Comparison of ENCODE assay signal across 30 cellular contexts in the genomic region with DNA sequence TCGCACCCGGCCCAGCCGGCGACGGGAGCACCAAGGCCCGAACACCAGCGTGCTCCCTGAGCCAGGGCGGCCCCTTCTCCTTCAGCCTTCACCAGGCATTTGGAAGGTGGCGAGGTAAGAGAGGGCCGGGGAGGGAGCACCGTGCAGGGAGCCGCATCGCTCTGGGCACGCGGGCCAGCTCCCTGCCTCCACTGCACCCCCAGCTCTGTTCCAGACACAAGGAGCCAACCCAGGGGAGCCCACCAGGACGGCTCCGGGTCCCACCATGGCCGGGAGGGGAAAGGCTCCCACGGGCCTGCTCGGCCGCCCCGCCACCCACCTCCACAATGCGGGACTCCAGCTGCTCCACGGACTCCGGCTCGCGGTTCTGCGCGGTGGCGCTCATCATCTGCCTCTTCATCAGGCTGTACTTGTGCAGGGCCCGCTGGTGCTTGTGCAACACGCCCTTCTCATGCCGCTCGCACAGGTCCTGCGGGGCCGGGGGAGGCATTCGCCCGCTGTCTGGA.
"Had no signal": no experiment of that assay in that cellular context is flagged by ENCODE, and none has a peak within 500 bp of the region (broad histone marks: within the 10 kb centered on the region; RNA-seq: fewer than 3 reads in every experiment).

No MANE protein-coding gene starts in this region.

- H3K4me1 Mint-ChIP-seq: brain had no signal

- DNase-seq: activated CD4-positive, alpha-beta memory T cell treated with anti-CD3 and anti-CD28 coated beads for 36 hours; activated CD4-positive, alpha-beta T cell treated with anti-CD3 and anti-CD28 coated beads, Interleukin-2, amount 10 ng/mL, durations not matched to agents 7 days and 5 days; activated CD4-positive, CD25-positive, alpha-beta regulatory T cell; activated CD8-positive, alpha-beta memory T cell treated with anti-CD3 and anti-CD28 coated beads for 24 hours; activated effector memory CD4-positive, alpha-beta T cell treated with anti-CD3 and anti-CD28 coated beads, Interleukin-2, amount 50 U/mL, for 16 hours; activated naive CD4-positive, alpha-beta T cell treated with Interleukin-2 at 50 U/mL for 16 hours; activated naive CD8-positive, alpha-beta T cell treated with anti-CD3 and anti-CD28 coated beads, Interleukin-2, amount 50 U/mL, for 24 hours; activated T-cell treated with anti-CD3 and anti-CD28 coated beads, Interleukin-2, amount 50 U/mL, for 4 hours; amniotic stem cell; MG63; MV-4-11; NCI-H1092 treated with DMSO at 0.1 percent for 48 hours; NCI-H1417 treated with DMSO at 0.1 percent for 48 hours; NCI-H1694; NCI-H2029; NCI-H345; NCI-H510A; NCI-H526 treated with DMSO at 0.1 percent for 48 hours; NCI-H82; OCI-M1; RPMI8226; SHP77; T-cell; T-helper 2 cell had no signal

- H3K4me3 ChIP-seq: MG63 had no signal

- H3K36me3 ChIP-seq: MG63 had no signal

- H3K27me3 Mint-ChIP-seq: activated CD4-positive, alpha-beta memory T cell treated with anti-CD3 and anti-CD28 coated beads for 36 hours; activated CD4-positive, alpha-beta T cell treated with anti-CD3 and anti-CD28 coated beads, Interleukin-2, amount 10 ng/mL, durations not matched to agents 7 days and 5 days; activated naive CD8-positive, alpha-beta T cell treated with anti-CD3 and anti-CD28 coated beads, Interleukin-2, amount 50 U/mL, for 24 hours; brain; central memory CD8-positive, alpha-beta T cell; T-cell had no signal

- H3K9me3 ChIP-seq: MG63 had no signal

- H3K4me3 Mint-ChIP-seq: activated CD4-positive, alpha-beta memory T cell treated with anti-CD3 and anti-CD28 coated beads for 36 hours; activated CD4-positive, alpha-beta T cell treated with anti-CD3 and anti-CD28 coated beads, Interleukin-2, amount 10 ng/mL, durations not matched to agents 7 days and 5 days; activated naive CD8-positive, alpha-beta T cell treated with anti-CD3 and anti-CD28 coated beads, Interleukin-2, amount 50 U/mL, for 24 hours; activated T-cell treated with anti-CD3 and anti-CD28 coated beads, Interleukin-2, amount 50 U/mL, for 4 hours; brain; central memory CD8-positive, alpha-beta T cell; T-cell had no signal

- H3K27ac Mint-ChIP-seq: activated CD4-positive, alpha-beta memory T cell treated with anti-CD3 and anti-CD28 coated beads for 36 hours; activated CD4-positive, alpha-beta T cell treated with anti-CD3 and anti-CD28 coated beads, Interleukin-2, amount 10 ng/mL, durations not matched to agents 7 days and 5 days; activated naive CD4-positive, alpha-beta T cell treated with anti-CD3 and anti-CD28 coated beads, Interleukin-2, amount 50 U/mL, for 72 hours; activated naive CD8-positive, alpha-beta T cell treated with anti-CD3 and anti-CD28 coated beads, Interleukin-2, amount 50 U/mL, for 24 hours; brain; T-cell had no signal

- H3K27ac ChIP-seq: VCaP had no signal

- FAIRE-seq: astrocyte had no signal

- ATAC-seq: activated naive CD4-positive, alpha-beta T cell treated with anti-CD3 and anti-CD28 coated beads, Interleukin-2, amount 50 U/mL, for 72 hours; activated naive CD8-positive, alpha-beta T cell treated with anti-CD3 and anti-CD28 coated beads, Interleukin-2, amount 50 U/mL, for 24 hours; activated T-cell treated with anti-CD3 and anti-CD28 coated beads, Interleukin-2, amount 50 U/mL, for 4 hours; Panc1; T-cell had no signal

- H3K27me3 ChIP-seq: MG63 had no signal

- H3K9me3 Mint-ChIP-seq: activated CD4-positive, alpha-beta memory T cell treated with anti-CD3 and anti-CD28 coated beads for 36 hours; activated CD4-positive, alpha-beta T cell treated with anti-CD3 and anti-CD28 coated beads, Interleukin-2, amount 10 ng/mL, durations not matched to agents 7 days and 5 days; activated naive CD4-positive, alpha-beta T cell treated with anti-CD3 and anti-CD28 coated beads, Interleukin-2, amount 50 U/mL, for 72 hours; activated naive CD8-positive, alpha-beta T cell treated with anti-CD3 and anti-CD28 coated beads, Interleukin-2, amount 50 U/mL, for 24 hours; activated T-cell treated with anti-CD3 and anti-CD28 coated beads, Interleukin-2, amount 50 U/mL, for 4 hours; brain; central memory CD8-positive, alpha-beta T cell; T-cell had no signal

- H3K36me3 Mint-ChIP-seq: activated naive CD4-positive, alpha-beta T cell treated with anti-CD3 and anti-CD28 coated beads, Interleukin-2, amount 50 U/mL, for 72 hours had no signal
